8 cellular contexts compared by ENCODE assay signal in the genomic region with DNA sequence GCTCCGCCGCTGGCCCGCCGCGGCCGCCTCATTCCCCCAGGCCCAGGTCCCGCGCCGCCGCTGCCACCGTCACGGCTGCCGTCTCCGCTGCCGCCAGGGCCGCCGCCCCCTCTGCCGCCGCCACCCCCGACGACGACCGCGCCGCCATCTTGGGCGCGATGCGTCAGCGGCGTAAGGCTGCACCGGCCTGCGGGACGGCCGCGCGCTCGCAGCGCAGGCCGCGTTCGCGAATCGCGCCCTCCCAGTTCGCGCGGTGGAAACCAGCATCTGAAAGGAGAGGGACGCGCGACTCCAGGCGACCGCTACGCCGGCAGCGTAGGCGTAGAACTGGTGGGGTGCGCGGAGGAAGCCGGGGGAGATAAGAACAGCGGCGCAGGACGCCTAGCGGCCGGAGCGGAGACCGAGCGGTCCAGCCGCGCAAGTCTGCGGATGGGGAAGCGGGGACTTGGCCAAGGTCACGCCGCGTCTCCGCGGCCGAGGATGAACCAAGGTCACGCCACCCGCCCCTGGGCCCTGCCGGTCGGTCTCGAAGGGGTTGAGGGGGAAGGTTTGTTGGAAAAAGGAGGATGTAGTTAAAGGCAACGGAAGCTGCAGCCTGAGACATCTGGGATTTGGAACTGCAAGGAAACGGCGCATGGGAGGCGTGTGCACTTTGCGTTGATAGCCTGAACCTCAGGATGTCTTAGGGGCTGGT. TPM values are rescaled to one million over a fixed set of nuclear protein-coding genes. Genes with fewer than 3 reads are reported as not detected.
DNase-seq lines count a peak whose midpoint lies in the region; ATAC-seq, FAIRE-seq and TF ChIP-seq lines count a peak whose summit lies in the region.

TSS of gene NUDT3 (minus strand) at position 173 of the 694 bp plus-strand sequence. CDS start 307 bp downstream, outside the sequence.

- peak within 1 kb of the TSS; percentile 75 to 97 (median 84) for H3K4me3 ChIP-seq in adrenal gland

- TF ChIP-seq CTCF in adrenal gland (IDR thresholded peaks at IDR 0.05) (peak; percentile 67 to 95 (median 91)), progenitor cell of endocrine pancreas (IDR thresholded peaks at IDR 0.05; ENCODE audit: unreplicated experiment) (peak; percentile 83)

- peak; percentile 80 for ATAC-seq in HG02852 (IDR thresholded peaks at IDR 0.05; ENCODE audit: unreplicated experiment)
- ATAC-seq in T-cell (replicated peaks in 1 of 4) = peak; percentile 83 to 87 (median 84)
- ATAC-seq in left cardiac atrium = peak; percentile 91 to 93

- H3K9me3 Mint-ChIP-seq in T-cell = no peaks in the 10 kb centered on the region
- H3K9me3 Mint-ChIP-seq in progenitor cell of endocrine pancreas (ENCODE audit: low read depth) = peaks cover 3% of the 10 kb centered on the region

- CTCF ChIA-PET in T-cell (lab: Charles Lee) = interaction anchor here in 1 of 2 donors (0.5 to 2.2 kb wide), 7 partner anchors 18 to 143 kb away, joined by 3 to 12 read pairs (median 4); partner anchors contain the start of gene SMIM29

- H3K4me1 Mint-ChIP-seq in T-cell (peaks cover 22 to 28% (median 26%) of the 10 kb centered on the region in 3 donors), progenitor cell of endocrine pancreas (ENCODE audit: low read depth) (peaks cover 5% of the 10 kb centered on the region)

- no peaks in the 10 kb centered on the region for H3K27me3 ChIP-seq in adrenal gland

- H3K4me1 ChIP-seq in adrenal gland (replicated peaks in 1 of 2) = peaks cover 0 to 37% of the 10 kb centered on the region in 2 donors

- TF ChIP-seq POLR2A in GM12891 (IDR thresholded peaks at IDR 0.05; ENCODE audit: low read depth, low read length) (peak; percentile 40; the same call in 1 of the 2 replicates), adrenal gland (IDR thresholded peaks at IDR 0.05) (peak; percentile 69 to 77)

- no peaks in the 10 kb centered on the region for H3K36me3 ChIP-seq in adrenal gland (replicated peaks in 1 of 2)

- H3K4me3 Mint-ChIP-seq in T-cell (peak within 1 kb of the TSS in 2 of 3 donors; percentile 72 to 98), progenitor cell of endocrine pancreas (ENCODE audit: low read depth) (peak within 1 kb of the TSS; percentile 35)

- H3K36me3 Mint-ChIP-seq in T-cell (no peaks in the 10 kb centered on the region), progenitor cell of endocrine pancreas (ENCODE audit: insufficient read depth) (peaks cover 4% of the 10 kb centered on the region)

- peak; percentile 81 for DNase-seq in GM12891 (ENCODE audit: insufficient read length, low spot score)
- DNase-seq in NCI-H1436 treated with DMSO at 0.1 percent for 48 hours (lab: John Stamatoyannopoulos, UW) = peak; percentile 61
- DNase-seq in T-cell = peak; percentile 85 to 96 (median 90)
- DNase-seq in adrenal gland = peak; percentile 92 to 97 (median 95)
- peak; percentile 96 for DNase-seq in left cardiac atrium
- peak; percentile 92 for DNase-seq in progenitor cell of endocrine pancreas (ENCODE audit: low spot score, unreplicated experiment)
- peak; percentile 94 for DNase-seq in ureter (ENCODE audit: low spot score)

- H3K27ac Mint-ChIP-seq in T-cell (peak within 1 kb of the TSS; percentile 96), progenitor cell of endocrine pancreas (peak within 1 kb of the TSS; percentile 85)

- FAIRE-seq in GM12891 (lab: Jason Lieb, UNC) = peak; percentile 99

- 0 to 1% (median 0%) methylated on average over 7 to 87 of the region's 87 CpGs for WGBS in adrenal gland, 4 donors

- intact Hi-C loops in adrenal gland (cut with DNase I) (no loop called here), left cardiac atrium (cut with DNase I) (loop anchor here in 1 of 2 donors (2.0 to 5.0 kb wide), 3 partner anchors 50 to 144 kb away; partner anchors contain the start of gene SMIM29)

- H3K27me3 Mint-ChIP-seq in T-cell = no peaks in the 10 kb centered on the region
- no peaks in the 10 kb centered on the region for H3K27me3 Mint-ChIP-seq in progenitor cell of endocrine pancreas

- no peaks in the 10 kb centered on the region for H3K9me3 ChIP-seq in adrenal gland (replicated peaks in 1 of 3)

- H3K27ac ChIP-seq in adrenal gland = peak within 1 kb of the TSS; percentile 80 to 99 (median 98)

- POLR2A ChIA-PET in T-cell (lab: Charles Lee) = interaction anchor here in 1 of 2 donors (0.6 kb wide), 1 partner anchor 135 kb away, joined by 9 read pairs; no protein-coding TSS in a partner anchor

TF ChIP-seq in GM12891, 5 proteins besides CTCF, POLR2A, EP300 and RAD21:
- TF ChIP-seq POLR2AphosphoS5 (IDR thresholded peaks at IDR 0.05; ENCODE audit: low read depth, low read length) = no peak; the same call in 1 of the 2 replicates
- peak; percentile 63 for TF ChIP-seq TAF1 (IDR thresholded peaks at IDR 0.05; ENCODE audit: low read depth, low read length)
- TF ChIP-seq SPI1 (IDR thresholded peaks at IDR 0.05; ENCODE audit: low read depth, low read length) = peak; percentile 69

RNA-seq across cellular contexts. Expression of gene NUDT3, which starts in this region (rescaled TPM):
- polyA plus RNA-seq in GM12891 (2012; ENCODE audit: low read depth, missing spikeins) = 4.7 TPM
- total RNA-seq in T-cell = 10 to 100 TPM; 23.5 to 31.0 (median 28.9) TPM
- 10 to 100 TPM; 34.3 to 56.3 (median 45.6) TPM for total RNA-seq in adrenal gland
- 10 to 100 TPM; 18.2 to 24.2 (median 22.9) TPM for polyA plus RNA-seq in adrenal gland
- 10 to 100 TPM; 36.6 to 53.6 TPM for total RNA-seq in left cardiac atrium
- 20.6 and 23.4 TPM in 2 replicates for total RNA-seq in progenitor cell of endocrine pancreas
- 57.0 TPM for total RNA-seq in ureter

Comparison
In these comparisons a context has a peak if more than half of its experiments do, and no peak if none do; other contexts are left out.
1. Peak in every context shown above with its lines: DNase-seq, ATAC-seq, H3K4me3 ChIP-seq and H3K27ac ChIP-seq.